8 cellular contexts compared by ENCODE assay signal in the genomic region with DNA sequence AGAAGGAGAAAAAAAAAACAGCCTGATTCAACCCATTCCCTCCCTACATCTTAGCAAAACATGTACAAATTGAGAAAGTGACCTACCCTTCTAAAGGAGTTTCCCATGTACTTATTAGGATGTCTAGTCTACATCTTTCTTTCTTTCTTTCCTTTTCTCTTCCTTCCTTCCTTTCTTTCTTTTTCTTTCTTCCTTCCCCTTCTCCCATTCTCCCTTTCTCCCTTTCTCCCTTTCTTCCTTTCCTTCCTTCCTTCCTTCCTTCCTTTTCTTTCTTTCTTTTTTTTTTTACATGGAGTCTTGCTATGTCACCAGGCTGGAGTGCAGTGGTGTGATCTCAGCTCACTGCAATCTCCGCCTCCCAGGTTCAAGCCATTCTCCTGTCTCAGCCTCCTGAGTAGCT.
DNase-seq lines count a peak whose midpoint lies in the region; ATAC-seq and TF ChIP-seq lines count a peak whose summit lies in the region.
"Not testable (repeated sequence)": the region's sequence is repeated elsewhere in the genome, so short reads cannot be mapped to it uniquely, and the experiment has no call there.

No MANE protein-coding gene starts in this region.

- WGBS in liver = 97% methylated on average over 1 of the region's 1 CpG
- whole genome bisulfite sequencing in aorta, 2 donors = 94 to 98% methylated on average over 1 of the region's 1 CpG

- not testable (repeated sequence) for H3K27me3 ChIP-seq in ACC112 (ENCODE audit: insufficient read depth, low read length); fibroblast of lung (ENCODE audit: control insufficient read depth, insufficient read depth, low read length); liver (ENCODE audit: control insufficient read depth in 4 of 4, insufficient read depth in 4 of 4, low read length in 3 of 4); aorta (ENCODE audit: control insufficient read depth in 1 of 2, insufficient read depth in 2 of 2, low read length in 1 of 2)

- peak; percentile 6 for DNase-seq in HS-5 (ENCODE audit: low read depth)
- not testable (repeated sequence) for DNase-seq in MCF 10A (ENCODE audit: unreplicated experiment); fibroblast of lung (ENCODE audit: low read depth in 2 of 2); osteocyte (ENCODE audit: extremely low spot score, unreplicated experiment); stimulated activated effector memory CD8-positive, alpha-beta T cell treated with anti-CD3 and anti-CD28 coated beads, Interleukin-12 subunit alpha, Interleukin-12 subunit beta, amount 100 ng/mL, for 72 hours (ENCODE audit: low spot score in 2 of 2); aorta

- not testable (repeated sequence) for H3K27me3 Mint-ChIP-seq in MCF 10A (ENCODE audit: insufficient read depth, unreplicated experiment); osteocyte (ENCODE audit: unreplicated experiment)

- H3K9me3 ChIP-seq in fibroblast of lung (ENCODE audit: control insufficient read depth, insufficient read depth, low read depth, low read length); liver (ENCODE audit: control insufficient read depth in 4 of 4, low read length in 3 of 4); aorta (ENCODE audit: control insufficient read depth, low read length): not testable (repeated sequence)

- BruUV-seq in MCF 10A (replicated peaks; lab: Mats Ljungman, UMichigan) = not testable (repeated sequence)

- TF ChIP-seq CTCF in MCF 10A (IDR thresholded peaks at IDR 0.05; ENCODE audit: unreplicated experiment); fibroblast of lung (conservative IDR thresholded peaks at IDR 0.05 in 1 of 2, IDR thresholded peaks at IDR 0.05 in 1 of 2; ENCODE audit: low read depth in 1 of 2, low read length in 2 of 2); liver (IDR thresholded peaks at IDR 0.05; ENCODE audit: low read depth, low read length, missing input control); osteocyte (IDR thresholded peaks at IDR 0.05): not testable (repeated sequence)

- not testable (repeated sequence) for H3K9me3 Mint-ChIP-seq in MCF 10A (ENCODE audit: unreplicated experiment); osteocyte (ENCODE audit: unreplicated experiment); stimulated activated effector memory CD8-positive, alpha-beta T cell treated with anti-CD3 and anti-CD28 coated beads, Interleukin-12 subunit alpha, Interleukin-12 subunit beta, amount 100 ng/mL, for 72 hours

- not testable (repeated sequence) for H2AFZ ChIP-seq in ACC112 (ENCODE audit: low read length, unreplicated experiment); fibroblast of lung (ENCODE audit: low read length)

- H3K27ac Mint-ChIP-seq in MCF 10A (ENCODE audit: low read depth, unreplicated experiment) (peak overlapping the region; percentile 15), osteocyte (ENCODE audit: unreplicated experiment) (peak overlapping the region; percentile 75)
- peak overlapping the region; percentile 33 for H3K27ac Mint-ChIP-seq in stimulated activated effector memory CD8-positive, alpha-beta T cell treated with anti-CD3 and anti-CD28 coated beads, Interleukin-12 subunit alpha, Interleukin-12 subunit beta, amount 100 ng/mL, for 72 hours

- TF ChIP-seq RAD21 in liver (IDR thresholded peaks at IDR 0.05) = not testable (repeated sequence)

- peaks cover 16% of the 10 kb centered on the region; the same call in 1 of the 2 replicates for H3K36me3 ChIP-seq in ACC112 (ENCODE audit: insufficient read depth, low read length)
- H3K36me3 ChIP-seq in fibroblast of lung (ENCODE audit: control insufficient read depth, insufficient read depth, low read length); aorta (ENCODE audit: control insufficient read depth in 1 of 2, insufficient read depth in 2 of 2, low read length in 1 of 2): not testable (repeated sequence)
- H3K36me3 ChIP-seq in liver (ENCODE audit: control insufficient read depth in 4 of 4, insufficient read depth in 3 of 4, low read depth in 1 of 4, low read length in 3 of 4) = peaks cover 0 to 17% (median 3%) of the 10 kb centered on the region in 4 donors

- not testable (repeated sequence) for H3K9ac ChIP-seq in fibroblast of lung (ENCODE audit: insufficient read depth, low read length); liver (ENCODE audit: low read depth in 1 of 2, low read length in 2 of 2)

- H3K4me1 ChIP-seq in ACC112 (ENCODE audit: control insufficient read depth, insufficient read depth, low read length, unreplicated experiment) = peaks cover 21% of the 10 kb centered on the region
- H3K4me1 ChIP-seq in fibroblast of lung (ENCODE audit: control insufficient read depth, extremely low read depth, insufficient read depth, low read length); liver (ENCODE audit: control insufficient read depth in 4 of 4, insufficient read depth in 4 of 4, low read length in 3 of 4); aorta (ENCODE audit: control insufficient read depth in 1 of 2, insufficient read depth in 2 of 2, low read length in 2 of 2): not testable (repeated sequence)

- intact Hi-C loops in MCF 10A (cut with micrococcal nuclease) = loop anchor here (10.0 kb wide), 1 partner anchor 642 kb away; no protein-coding TSS in a partner anchor
- intact Hi-C loops in aorta (cut with DNase I) = not testable (repeated sequence)

- H3K4me1 Mint-ChIP-seq in MCF 10A (ENCODE audit: insufficient read depth, unreplicated experiment); stimulated activated effector memory CD8-positive, alpha-beta T cell treated with anti-CD3 and anti-CD28 coated beads, Interleukin-12 subunit alpha, Interleukin-12 subunit beta, amount 100 ng/mL, for 72 hours: not testable (repeated sequence)
- H3K4me1 Mint-ChIP-seq in osteocyte (ENCODE audit: unreplicated experiment) = peaks cover 13% of the 10 kb centered on the region

- H3K4me3 ChIP-seq in ACC112 (ENCODE audit: low read depth, low read length) = peak overlapping the region; percentile 45
- not testable (repeated sequence) for H3K4me3 ChIP-seq in fibroblast of lung (replicated peaks in 1 of 4; ENCODE audit: control extremely low read depth in 1 of 4, insufficient read depth in 1 of 4, low read depth in 3 of 4, low read length in 4 of 4); liver (ENCODE audit: low read depth in 1 of 3, low read length in 3 of 3); aorta (ENCODE audit: low read length in 2 of 2)

- H3K27ac ChIP-seq in ACC112 (ENCODE audit: low read depth, low read length) (peak overlapping the region; percentile 90), fibroblast of lung (ENCODE audit: insufficient read depth, low read length) (peak overlapping the region; percentile 30), liver (ENCODE audit: low read depth in 1 of 2, low read length in 2 of 2) (peak overlapping the region; percentile 10 to 78), aorta (ENCODE audit: low read depth in 1 of 2, low read length in 2 of 2) (peak overlapping the region in 1 of 2 donors; percentile 30)

- not testable (repeated sequence) for ATAC-seq in stimulated activated effector memory CD8-positive, alpha-beta T cell treated with anti-CD3 and anti-CD28 coated beads, Interleukin-12 subunit alpha, Interleukin-12 subunit beta, amount 100 ng/mL, for 72 hours
- ATAC-seq in aorta (ENCODE audit: low FRiP score) = peak; percentile 41

- H3K79me2 ChIP-seq in ACC112 (ENCODE audit: control insufficient read depth, insufficient read depth, low read length, unreplicated experiment); fibroblast of lung (ENCODE audit: control insufficient read depth, insufficient read depth, low read length): not testable (repeated sequence)

- H3K4me3 Mint-ChIP-seq in MCF 10A (ENCODE audit: unreplicated experiment); osteocyte (ENCODE audit: unreplicated experiment); stimulated activated effector memory CD8-positive, alpha-beta T cell treated with anti-CD3 and anti-CD28 coated beads, Interleukin-12 subunit alpha, Interleukin-12 subunit beta, amount 100 ng/mL, for 72 hours: not testable (repeated sequence)

- not testable (repeated sequence) for H3K36me3 Mint-ChIP-seq in MCF 10A (ENCODE audit: insufficient read depth, unreplicated experiment); osteocyte (ENCODE audit: unreplicated experiment); stimulated activated effector memory CD8-positive, alpha-beta T cell treated with anti-CD3 and anti-CD28 coated beads, Interleukin-12 subunit alpha, Interleukin-12 subunit beta, amount 100 ng/mL, for 72 hours

- not testable (repeated sequence) for H3K4me2 ChIP-seq in fibroblast of lung (ENCODE audit: extremely low read depth, insufficient read depth, low read length)

- POLR2A ChIA-PET in MCF 10A (lab: Yijun Ruan, JAX) = not testable (repeated sequence)

- CTCF ChIA-PET in MCF 10A (lab: Yijun Ruan, JAX) = interaction anchor here (0.6 to 0.9 kb wide), 2 partner anchors 171 to 175 kb away, joined by 3 read pairs; no protein-coding TSS in a partner anchor

- not testable (repeated sequence) for H4K20me1 ChIP-seq in fibroblast of lung (ENCODE audit: control insufficient read depth, extremely low read depth, insufficient read depth, low read length)

Comparison
In these comparisons a context has a peak if more than half of its experiments do, and no peak if none do; other contexts are left out.
1. H3K27ac Mint-ChIP-seq: peak in every context shown above with its lines; median percentile 75 in osteocyte; 33 in stimulated activated effector memory CD8-positive, alpha-beta T cell treated with anti-CD3 and anti-CD28 coated beads, Interleukin-12 subunit alpha, Interleukin-12 subunit beta, amount 100 ng/mL, for 72 hours; 15 in MCF 10A.